Comparison of ENCODE assay signal across 9 cellular contexts in the genomic region with DNA sequence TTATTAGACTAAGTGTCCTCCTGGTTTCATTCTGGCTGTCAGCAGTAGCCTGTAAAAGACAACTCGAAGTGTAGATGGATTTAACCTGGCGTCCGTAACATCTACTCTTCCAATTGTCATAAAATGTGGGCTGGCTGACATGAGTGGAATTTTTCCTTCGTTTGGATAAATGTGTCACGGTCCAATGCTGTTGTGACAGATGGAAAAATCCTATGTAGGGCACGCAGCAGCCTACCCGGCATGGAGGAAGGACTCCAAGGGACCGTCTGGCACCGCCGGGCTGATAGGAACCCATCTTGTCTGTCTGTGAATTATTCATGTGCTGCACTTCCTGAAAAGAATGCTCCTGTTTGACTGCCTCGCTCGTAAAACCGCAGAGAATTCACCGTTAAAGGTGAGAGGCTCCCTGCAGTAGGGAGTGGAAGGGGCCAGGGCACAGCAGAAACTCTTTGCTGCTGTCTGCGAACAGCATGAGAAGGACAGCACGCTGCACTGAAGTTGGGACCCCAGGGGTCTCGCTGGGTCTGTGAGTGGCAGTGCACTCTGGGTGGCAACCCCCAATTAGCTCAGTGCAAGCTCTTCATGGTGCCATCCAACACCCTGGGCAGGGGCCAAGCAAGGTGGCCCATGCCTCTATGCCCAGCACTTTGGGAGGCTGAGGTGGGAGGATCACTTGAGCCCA. TPM values are rescaled to one million over a fixed set of nuclear protein-coding genes. Genes with fewer than 3 reads are reported as not detected.
DNase-seq lines count a peak whose midpoint lies in the region; TF ChIP-seq lines count a peak whose summit lies in the region.
"Had no signal": no experiment of that assay in that cellular context is flagged by ENCODE, and none has a peak within 500 bp of the region (broad histone marks: within the 10 kb centered on the region; RNA-seq: fewer than 3 reads in every experiment).

No MANE protein-coding gene starts in this region.

- peaks cover 0 to 18% (median 11%) of the 10 kb centered on the region in 4 donors for H3K36me3 ChIP-seq in esophagus muscularis mucosa

- no peak for TF ChIP-seq POLR2A in esophagus muscularis mucosa (IDR thresholded peaks at IDR 0.05; ENCODE audit: low read depth)

- TF ChIP-seq EP300 in esophagus muscularis mucosa (IDR thresholded peaks at IDR 0.05), result no peak

- 52% methylated on average over 17 of the region's 17 CpGs for WGBS in esophagus muscularis mucosa

- peak overlapping the region in 3 of 4 donors; percentile 28 to 45 (median 32) for H3K27ac ChIP-seq in esophagus muscularis mucosa (replicated peaks in 1 of 4)

- H3K9me3 ChIP-seq in esophagus muscularis mucosa, result no peaks in the 10 kb centered on the region
- H3K9me3 ChIP-seq: ascending aorta had no signal

- H3K4me3 ChIP-seq in esophagus muscularis mucosa, result no peak overlapping the region

- intact Hi-C loops in esophagus muscularis mucosa (cut with DNase I), result no loop called here

- DNase-seq in NCI-H1105 treated with DMSO at 0.1 percent for 48 hours (lab: John Stamatoyannopoulos, UW) (peak; percentile 9), NCI-H1105 (lab: John Stamatoyannopoulos, UW) (no peak), NCI-H2107 (lab: John Stamatoyannopoulos, UW) (peak; percentile 71), esophagus muscularis mucosa (ENCODE audit: extremely low spot score) (no peak), HCEC 1CT (no peak), SKM-1 treated with dmso at 0.1 percent for 144 hours (lab: John Stamatoyannopoulos, UW; ENCODE audit: unreplicated experiment) (no peak)
- DNase-seq in activated CD8-positive, alpha-beta memory T cell treated with anti-CD3 and anti-CD28 coated beads, Interleukin-2, amount 50 U/mL, for 1 hour (ENCODE audit: extremely low read depth), result peak; percentile 57
- DNase-seq in stimulated activated CD4-positive, alpha-beta T cell treated with anti-CD3 and anti-CD28 coated beads, Interleukin-15, amount 100 ng/mL, for 24 hours, result peak; percentile 60

- no peak for TF ChIP-seq CTCF in esophagus muscularis mucosa (IDR thresholded peaks at IDR 0.05)

- no peaks in the 10 kb centered on the region for H3K27me3 ChIP-seq in esophagus muscularis mucosa
- H3K27me3 ChIP-seq: ascending aorta had no signal

- H3K4me1 ChIP-seq in esophagus muscularis mucosa, result peaks cover 14 to 34% (median 30%) of the 10 kb centered on the region in 4 donors

RNA-seq across cellular contexts. Expression of gene ORAI2, which starts 1.6 kb away (rescaled TPM):
- 10 to 100 TPM in 3 of 4 donors, 1 to 10 TPM in 1; 6.2 to 16.0 (median 12.3) TPM for total RNA-seq in esophagus muscularis mucosa

RNA-seq across cellular contexts. Expression of gene ALKBH4, which starts 32.9 kb away (rescaled TPM):
- total RNA-seq in esophagus muscularis mucosa, result 10 to 100 TPM in 3 of 4 donors, 1 to 10 TPM in 1; 8.3 to 19.4 (median 16.0) TPM

RNA-seq across cellular contexts. Expression of gene LRWD1, which starts 33.0 kb away (rescaled TPM):
- 10 to 100 TPM in 3 of 4 donors, 1 to 10 TPM in 1; 10.0 to 32.7 (median 17.0) TPM for total RNA-seq in esophagus muscularis mucosa

RNA-seq across cellular contexts. Expression of gene PRKRIP1, which starts 35.6 kb away (rescaled TPM):
- total RNA-seq in esophagus muscularis mucosa, result 10 to 100 TPM; 14.7 to 21.6 (median 19.2) TPM

RNA-seq across cellular contexts. Expression of gene POLR2J, which starts 47.0 kb away (rescaled TPM):
- 10 to 100 TPM; 20.7 to 31.1 (median 25.8) TPM for total RNA-seq in esophagus muscularis mucosa

Comparison
In these comparisons a context has a peak if more than half of its experiments do, and no peak if none do; other contexts are left out.
1. DNase-seq: peak in NCI-H1105 treated with DMSO at 0.1 percent for 48 hours (single experiment), NCI-H2107 (single experiment), activated CD8-positive, alpha-beta memory T cell treated with anti-CD3 and anti-CD28 coated beads, Interleukin-2, amount 50 U/mL, for 1 hour (single experiment) and stimulated activated CD4-positive, alpha-beta T cell treated with anti-CD3 and anti-CD28 coated beads, Interleukin-15, amount 100 ng/mL, for 24 hours (single experiment); none in NCI-H1105 (single experiment), esophagus muscularis mucosa (single experiment), HCEC 1CT (single experiment) and SKM-1 treated with dmso at 0.1 percent for 144 hours (single experiment).